In genomic region chr5:149840226-149840825, GRCh38 we compare ENCODE assay signal across 33 cellular contexts.
A peak's percentile ranks its signal among the peaks of the same experiment; 100 is the strongest.
DNase-seq lines count a peak whose midpoint lies in the region; ATAC-seq and TF ChIP-seq lines count a peak whose summit lies in the region.
"Had no signal": no experiment of that assay in that cellular context is flagged by ENCODE, and none has a peak within 500 bp of the region (broad histone marks: within the 10 kb centered on the region; RNA-seq: fewer than 3 reads in every experiment).

No MANE protein-coding gene starts in this region.

- H3K4me3 Mint-ChIP-seq in endodermal cell (no peak overlapping the region), nephron (peak overlapping the region in 1 of 3 experiments; percentile 41)
- H3K4me3 Mint-ChIP-seq: activated naive CD4-positive, alpha-beta T cell treated with anti-CD3 and anti-CD28 coated beads for 36 hours; activated T-helper 1 cell treated with anti-CD3 and anti-CD28 coated beads, Interleukin-12 subunit alpha, Interleukin-12 subunit beta, Interleukin-2, Interleukin-4 antibody, amounts not matched to agents 30 ng/mL and 10 ng/mL and 1 ng/mL, durations not matched to agents 14 hours and 24 hours and 36 hours; CD8-positive, alpha-beta T cell; immature natural killer cell; natural killer cell treated with Interleukin-12 subunit alpha and Interleukin-12 subunit beta and Interleukin-15 and Interleukin-18, amount 100 ng/mL, for 72 hours had no signal

- H3K9ac ChIP-seq in endodermal cell (ENCODE audit: extremely low read depth, low read length, poor library complexity, severe bottlenecking), result no peak overlapping the region
- H3K9ac ChIP-seq: GM23248, KMS-11 had no signal

- H3K36me3 ChIP-seq in left ventricle myocardium inferior, result peaks cover 83% of the 10 kb centered on the region
- no peaks in the 10 kb centered on the region for H3K36me3 ChIP-seq in endodermal cell (ENCODE audit: control insufficient read depth, insufficient read depth, low read length)
- peaks cover 0 to 3% (median under 1%) of the 10 kb centered on the region in 4 donors for H3K36me3 ChIP-seq in upper lobe of left lung

- H3K27me3 Mint-ChIP-seq in endodermal cell (ENCODE audit: insufficient read depth) (no peaks in the 10 kb centered on the region), nephron (ENCODE audit: low read depth) (no peaks in the 10 kb centered on the region)
- H3K27me3 Mint-ChIP-seq: natural killer cell treated with Interleukin-12 subunit alpha and Interleukin-12 subunit beta and Interleukin-15 and Interleukin-18, amount 100 ng/mL, for 72 hours had no signal

- no peak for TF ChIP-seq EP300 in upper lobe of left lung (IDR thresholded peaks at IDR 0.05)

- H3K27ac ChIP-seq in left ventricle myocardium inferior (replicated peaks) (peak overlapping the region; percentile 60), endodermal cell (ENCODE audit: low read depth, low read length) (no peak overlapping the region), upper lobe of left lung (peak overlapping the region; percentile 74 to 89 (median 82))
- H3K27ac ChIP-seq: body of pancreas, GM23248, KMS-11, tibial nerve had no signal

- H3K27ac Mint-ChIP-seq in endodermal cell (peak overlapping the region; percentile 71), nephron (peak overlapping the region; percentile 61 to 91 (median 84))
- H3K27ac Mint-ChIP-seq: activated naive CD4-positive, alpha-beta T cell treated with anti-CD3 and anti-CD28 coated beads for 36 hours; activated T-helper 1 cell treated with anti-CD3 and anti-CD28 coated beads, Interleukin-12 subunit alpha, Interleukin-12 subunit beta, Interleukin-2, Interleukin-4 antibody, amounts not matched to agents 30 ng/mL and 10 ng/mL and 1 ng/mL, durations not matched to agents 14 hours and 24 hours and 36 hours; CD8-positive, alpha-beta T cell; immature natural killer cell had no signal

- H3K9me3 ChIP-seq in left ventricle myocardium inferior (replicated peaks), result no peaks in the 10 kb centered on the region
- no peaks in the 10 kb centered on the region for H3K9me3 ChIP-seq in endodermal cell (ENCODE audit: control insufficient read depth, low read length)
- no peaks in the 10 kb centered on the region for H3K9me3 ChIP-seq in upper lobe of left lung
- H3K9me3 ChIP-seq: BE2C, body of pancreas, sigmoid colon, tibial nerve had no signal

- peaks cover 18% of the 10 kb centered on the region for H3K4me1 Mint-ChIP-seq in endodermal cell
- H3K4me1 Mint-ChIP-seq in nephron, result peaks cover 15% of the 10 kb centered on the region
- H3K4me1 Mint-ChIP-seq: immature natural killer cell had no signal

- H3K36me3 Mint-ChIP-seq in endodermal cell (ENCODE audit: low read depth) (no peaks in the 10 kb centered on the region), nephron (ENCODE audit: low read depth) (peaks cover 4% of the 10 kb centered on the region)
- H3K36me3 Mint-ChIP-seq: natural killer cell treated with Interleukin-12 subunit alpha and Interleukin-12 subunit beta and Interleukin-15 and Interleukin-18, amount 100 ng/mL, for 72 hours had no signal

- H3K4me1 ChIP-seq in left ventricle myocardium inferior (peaks cover 74% of the 10 kb centered on the region), endodermal cell (ENCODE audit: control insufficient read depth, insufficient read depth, low read length) (no peaks in the 10 kb centered on the region), upper lobe of left lung (peaks cover 5 to 18% (median 17%) of the 10 kb centered on the region in 4 donors)
- H3K4me1 ChIP-seq: BE2C, body of pancreas had no signal

- DNase-seq in left ventricle myocardium inferior (no peak), cardiac septum (ENCODE audit: low spot score) (no peak), endodermal cell (no peak), upper lobe of left lung (no peak), HT-29 (ENCODE audit: low spot score) (no peak)
- no peak for DNase-seq in effector CD4-positive, alpha-beta T cell
- DNase-seq: ACHN; activated CD4-positive, alpha-beta T cell treated with anti-CD3 and anti-CD28 coated beads, Interleukin-2, amount 50 U/mL, for 48 hours; activated CD4-positive, CD25-positive, alpha-beta regulatory T cell treated with anti-CD3 and anti-CD28 coated beads, Interleukin-2, amount 50 U/mL, for 72 hours; activated naive CD4-positive, alpha-beta T cell treated with anti-CD3 and anti-CD28 coated beads for 36 hours; BE2C; body of pancreas; CD8-positive, alpha-beta T cell; DMS 273 treated with DMSO at 0.1 percent for 48 hours; hypothalamus; immature natural killer cell; MM.1S; NCI-H1105 treated with DMSO at 0.1 percent for 48 hours; NCI-H2029; NCI-H524 treated with DMSO at 0.1 percent for 48 hours; NK-92 treated with Interleukin-12 subunit alpha and Interleukin-12 subunit beta, amount 100 ng/mL, for 24 hours; SHP77; sigmoid colon; stimulated activated CD4-positive, alpha-beta T cell treated with anti-CD3 and anti-CD28 coated beads, Interleukin-4, amount 100 ng/mL, for 1 hour; T-helper 2 cell had no signal

- no peak for TF ChIP-seq POLR2A in upper lobe of left lung (IDR thresholded peaks at IDR 0.05)

- 85 to 94% methylated on average over 3 to 8 of the region's 8 CpGs for WGBS in endodermal cell (ENCODE audit: insufficient coverage in 1 of 2, insufficient read length in 1 of 2), 2 experiments
- 91% methylated on average over 8 of the region's 8 CpGs for WGBS in upper lobe of left lung, 2 donors

- no peaks in the 10 kb centered on the region for H3K9me3 Mint-ChIP-seq in endodermal cell
- H3K9me3 Mint-ChIP-seq in nephron, result no peaks in the 10 kb centered on the region
- H3K9me3 Mint-ChIP-seq: activated naive CD4-positive, alpha-beta T cell treated with anti-CD3 and anti-CD28 coated beads for 36 hours; activated T-helper 1 cell treated with anti-CD3 and anti-CD28 coated beads, Interleukin-12 subunit alpha, Interleukin-12 subunit beta, Interleukin-2, Interleukin-4 antibody, amounts not matched to agents 30 ng/mL and 10 ng/mL and 1 ng/mL, durations not matched to agents 14 hours and 24 hours and 36 hours; CD8-positive, alpha-beta T cell; immature natural killer cell; natural killer cell treated with Interleukin-12 subunit alpha and Interleukin-12 subunit beta and Interleukin-15 and Interleukin-18, amount 100 ng/mL, for 72 hours had no signal

- H3K27me3 ChIP-seq in left ventricle myocardium inferior (ENCODE audit: low read depth) (no peaks in the 10 kb centered on the region), endodermal cell (ENCODE audit: control insufficient read depth, insufficient read depth, low read length, poor library complexity, severe bottlenecking) (no peaks in the 10 kb centered on the region), upper lobe of left lung (no peaks in the 10 kb centered on the region)
- H3K27me3 ChIP-seq: BE2C, body of pancreas, dorsolateral prefrontal cortex, sigmoid colon, tibial nerve had no signal

- intact Hi-C loops in left ventricle myocardium inferior (cut with micrococcal nuclease), result no loop called here
- intact Hi-C loops in cardiac septum (cut with DNase I), result no loop called here

- no peak for TF ChIP-seq CTCF in left ventricle myocardium inferior (IDR thresholded peaks at IDR 0.05; ENCODE audit: borderline replicate concordance)
- TF ChIP-seq CTCF in endodermal cell (conservative IDR thresholded peaks at IDR 0.05), result no peak
- TF ChIP-seq CTCF in nephron (IDR thresholded peaks at IDR 0.05; ENCODE audit: unreplicated experiment in 3 of 3), result no peak
- no peak for TF ChIP-seq CTCF in upper lobe of left lung (IDR thresholded peaks at IDR 0.05)

- ATAC-seq in upper lobe of left lung (ENCODE audit: low FRiP score in 2 of 2) (no peak), HG02623 (IDR thresholded peaks at IDR 0.05; ENCODE audit: unreplicated experiment) (no peak)
- ATAC-seq: body of pancreas; CD8-positive, alpha-beta T cell; natural killer cell treated with Interleukin-12 subunit alpha and Interleukin-12 subunit beta and Interleukin-15 and Interleukin-18, amount 100 ng/mL, for 72 hours had no signal

- H3K4me3 ChIP-seq in left ventricle myocardium inferior, result no peak overlapping the region
- H3K4me3 ChIP-seq in endodermal cell (ENCODE audit: low read length), result no peak overlapping the region
- H3K4me3 ChIP-seq in upper lobe of left lung, result no peak overlapping the region
- H3K4me3 ChIP-seq: body of pancreas, dorsolateral prefrontal cortex, GM23248, sigmoid colon, tibial nerve had no signal
